In genomic region chr14:37945959-37946358, GRCh38 we compare ENCODE assay signal across 6 cellular contexts.
"Had no signal": no experiment of that assay in that cellular context is flagged by ENCODE, and none has a peak within 500 bp of the region (broad histone marks: within the 10 kb centered on the region; RNA-seq: fewer than 3 reads in every experiment).

No MANE protein-coding gene starts in this region.

- H3K27me3 Mint-ChIP-seq: IgD-negative memory B cell had no signal

- ATAC-seq: K562 had no signal

- FAIRE-seq: HTR-8/SVneo, K562 had no signal

- H3K4me3 ChIP-seq: K562 had no signal

- H3K27ac Mint-ChIP-seq: IgD-negative memory B cell had no signal

- H3K4me1 Mint-ChIP-seq: IgD-negative memory B cell had no signal

- H3K27ac ChIP-seq: HL-60 had no signal

- DNase-seq: IMR-90, KBM-7 had no signal

- H3K36me3 Mint-ChIP-seq: IgD-negative memory B cell had no signal
